ENCODE assay signal across 20 cellular contexts in the genomic region with DNA sequence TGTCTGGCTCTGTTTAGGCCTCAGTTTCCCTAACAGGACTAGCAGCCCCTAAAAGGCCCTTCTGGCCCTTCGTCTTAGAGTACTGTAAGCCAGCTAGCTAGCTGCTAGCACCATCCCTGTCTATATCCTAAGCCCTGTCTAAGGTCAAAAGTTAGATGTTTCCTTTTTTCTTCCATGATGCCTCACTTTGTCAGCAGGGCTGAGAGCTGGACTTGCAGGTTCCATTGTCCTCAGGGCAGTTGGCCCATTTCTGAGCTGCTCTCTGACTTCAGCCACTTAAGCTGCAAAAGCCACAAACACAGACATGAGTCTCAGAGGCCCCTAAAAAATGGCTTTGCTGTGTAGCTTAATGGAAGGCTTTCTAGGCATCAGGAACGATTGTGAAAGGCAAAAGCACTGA.
"Had no signal": no experiment of that assay in that cellular context is flagged by ENCODE, and none has a peak within 500 bp of the region (broad histone marks: within the 10 kb centered on the region; RNA-seq: fewer than 3 reads in every experiment).

No MANE protein-coding gene starts in this region.

- H3K27ac ChIP-seq: gastrocnemius medialis, right atrium auricular region, sigmoid colon, skin epidermis, thyroid gland had no signal

- H3K4me1 ChIP-seq: right atrium auricular region, sigmoid colon had no signal

- H3K9me3 ChIP-seq: gastrocnemius medialis, right atrium auricular region, sigmoid colon, thyroid gland had no signal

- H3K27me3 ChIP-seq: gastrocnemius medialis, right atrium auricular region, sigmoid colon, thyroid gland had no signal

- DNase-seq: cortex of kidney; effector memory CD4-positive, alpha-beta T cell; gastrocnemius medialis; glutamatergic neuron; left colon; left ventricle myocardium superior; mesenchymal stem cell; naive B cell; sigmoid colon; stimulated activated CD4-positive, alpha-beta T cell treated with anti-CD3 and anti-CD28 coated beads, Interleukin-2, amount 100 ng/mL, for 24 hours; stimulated activated CD4-positive, alpha-beta T cell treated with anti-CD3 and anti-CD28 coated beads, Interleukin-4, amount 100 ng/mL, for 4 hours; stimulated activated naive B cell treated with anti-CD40 and anti-IgM and Interleukin-4, amounts not matched to agents 10 μg/mL and 1 μg/mL and 100 μg/mL, for 72 hours; stimulated activated naive CD8-positive, alpha-beta T cell treated with anti-CD3 and anti-CD28 coated beads, Interleukin-15, amount 100 ng/mL, for 72 hours; thyroid gland had no signal

- H3K4me3 ChIP-seq: gastrocnemius medialis, lung, right atrium auricular region, sigmoid colon, skin epidermis, thyroid gland had no signal

- H3K36me3 ChIP-seq: gastrocnemius medialis, right atrium auricular region, sigmoid colon, thyroid gland had no signal

- FAIRE-seq: endometrium, keratinocyte, urothelium cell line had no signal
